Comparison of ENCODE assay signal across 8 cellular contexts in genomic region chr10:28991738-28992270, GRCh38.
DNase-seq lines count a peak whose midpoint lies in the region; ATAC-seq, FAIRE-seq and TF ChIP-seq lines count a peak whose summit lies in the region.

No MANE protein-coding gene starts in this region.

- DNase-seq in 8988T (peak; percentile 26), NCI-H226 (peak; percentile 33), activated T-cell treated with anti-CD3 and anti-CD28 coated beads for 48 hours (ENCODE audit: low read depth) (peak; percentile 25), heart left ventricle (peak in 4 of 5 donors; percentile 20 to 42 (median 38)), frontal cortex (ENCODE audit: low spot score in 2 of 2) (no peak)
- DNase-seq in stimulated activated CD4-positive, alpha-beta T cell treated with anti-CD3 and anti-CD28 coated beads, Interleukin-12 subunit alpha, Interleukin-12 subunit beta, amount 100 ng/mL, for 4 hours = peak; percentile 11
- DNase-seq in effector CD8-positive, alpha-beta T cell (lab: John Stamatoyannopoulos, UW) = no peak

- no peaks in the 10 kb centered on the region for H3K9me3 ChIP-seq in heart left ventricle

- intact Hi-C loops in heart left ventricle (cut with DNase I) = loop anchor here (1.0 to 10.0 kb wide), 11 partner anchors 313 to 330 kb away; partner anchors contain the start of gene BAMBI (in 4 of the 10)

- FAIRE-seq in frontal cortex (lab: Jason Lieb, UNC) = no peak

- no peak overlapping the region for H3K4me3 ChIP-seq in heart left ventricle

- H3K36me3 ChIP-seq in heart left ventricle = no peaks in the 10 kb centered on the region

- H3K4me1 ChIP-seq in heart left ventricle = peaks cover 0 to 7% (median 0%) of the 10 kb centered on the region in 12 donors

- peak; percentile 66 to 89 (median 88) for ATAC-seq in heart left ventricle

- TF ChIP-seq CTCF in GM12873 (IDR thresholded peaks at IDR 0.05; ENCODE audit: insufficient read depth, low read depth, low read length, missing control alignments) = peak; percentile 73
- peak; percentile 59 to 78 (median 68) for TF ChIP-seq CTCF in heart left ventricle (IDR thresholded peaks at IDR 0.05)

- WGBS in heart left ventricle, 4 donors = 38 to 47% (median 42%) methylated on average over 1 of the region's 1 CpG

- no peaks in the 10 kb centered on the region for H3K27me3 ChIP-seq in heart left ventricle

- no peak for TF ChIP-seq POLR2A in heart left ventricle (IDR thresholded peaks at IDR 0.05)

- H3K27ac ChIP-seq in heart left ventricle = peak overlapping the region in 3 of 12 donors; percentile 17 to 71 (median 39)

Comparison
In these comparisons a context has a peak if more than half of its experiments do, and no peak if none do; other contexts are left out.
1. DNase-seq: peak in 8988T (single experiment), NCI-H226 (single experiment), activated T-cell treated with anti-CD3 and anti-CD28 coated beads for 48 hours (single experiment), heart left ventricle (4 of 5) and stimulated activated CD4-positive, alpha-beta T cell treated with anti-CD3 and anti-CD28 coated beads, Interleukin-12 subunit alpha, Interleukin-12 subunit beta, amount 100 ng/mL, for 4 hours (single experiment); none in effector CD8-positive, alpha-beta T cell (single experiment) and frontal cortex (0 of 2).